Comparison of ENCODE assay signal across 15 cellular contexts in genomic region chr15:68592054-68592453, GRCh38. TPM values are rescaled to one million over a fixed set of nuclear protein-coding genes. Genes with fewer than 3 reads are reported as not detected.
"Had no signal": no experiment of that assay in that cellular context is flagged by ENCODE, and none has a peak within 500 bp of the region (broad histone marks: within the 10 kb centered on the region; RNA-seq: fewer than 3 reads in every experiment).

No MANE protein-coding gene starts in this region.

- H3K4me3 Mint-ChIP-seq: activated naive CD8-positive, alpha-beta T cell treated with anti-CD3 and anti-CD28 coated beads, Interleukin-2, amount 10 ng/mL, durations not matched to agents 7 days and 5 days; activated T-helper 1 cell treated with anti-CD3 and anti-CD28 coated beads, Interleukin-12 subunit alpha, Interleukin-12 subunit beta, Interleukin-2, Interleukin-4 antibody, amounts not matched to agents 30 ng/mL and 10 ng/mL and 1 ng/mL, durations not matched to agents 14 hours and 24 hours and 36 hours; mesothelial cell of epicardium; neural crest cell; stimulated activated memory B cell treated with anti-CD40 and anti-IgM and Interleukin-4, amounts not matched to agents 10 μg/mL and 1 μg/mL and 100 μg/mL, for 72 hours; T-cell had no signal

- H3K27ac Mint-ChIP-seq: activated naive CD8-positive, alpha-beta T cell treated with anti-CD3 and anti-CD28 coated beads, Interleukin-2, amount 10 ng/mL, durations not matched to agents 7 days and 5 days; activated T-helper 1 cell treated with anti-CD3 and anti-CD28 coated beads, Interleukin-12 subunit alpha, Interleukin-12 subunit beta, Interleukin-2, Interleukin-4 antibody, amounts not matched to agents 30 ng/mL and 10 ng/mL and 1 ng/mL, durations not matched to agents 14 hours and 24 hours and 36 hours; mesothelial cell of epicardium; stimulated activated memory B cell treated with anti-CD40 and anti-IgM and Interleukin-4, amounts not matched to agents 10 μg/mL and 1 μg/mL and 100 μg/mL, for 72 hours; T-cell had no signal

- H3K36me3 Mint-ChIP-seq: activated naive CD8-positive, alpha-beta T cell treated with anti-CD3 and anti-CD28 coated beads, Interleukin-2, amount 10 ng/mL, durations not matched to agents 7 days and 5 days; mesothelial cell of epicardium; stimulated activated memory B cell treated with anti-CD40 and anti-IgM and Interleukin-4, amounts not matched to agents 10 μg/mL and 1 μg/mL and 100 μg/mL, for 72 hours; T-cell had no signal

- H3K9me3 Mint-ChIP-seq: activated naive CD8-positive, alpha-beta T cell treated with anti-CD3 and anti-CD28 coated beads, Interleukin-2, amount 10 ng/mL, durations not matched to agents 7 days and 5 days; activated T-helper 1 cell treated with anti-CD3 and anti-CD28 coated beads, Interleukin-12 subunit alpha, Interleukin-12 subunit beta, Interleukin-2, Interleukin-4 antibody, amounts not matched to agents 30 ng/mL and 10 ng/mL and 1 ng/mL, durations not matched to agents 14 hours and 24 hours and 36 hours; mesothelial cell of epicardium; neural crest cell; stimulated activated memory B cell treated with anti-CD40 and anti-IgM and Interleukin-4, amounts not matched to agents 10 μg/mL and 1 μg/mL and 100 μg/mL, for 72 hours; T-cell had no signal

- DNase-seq: activated CD4-positive, CD25-positive, alpha-beta regulatory T cell treated with anti-CD3 and anti-CD28 coated beads, Interleukin-2, amount 50 U/mL, for 72 hours; activated naive CD8-positive, alpha-beta T cell treated with anti-CD3 and anti-CD28 coated beads, Interleukin-2, amount 10 ng/mL, durations not matched to agents 7 days and 5 days; colonic mucosa; foreskin keratinocyte; left cardiac atrium; lower lobe of right lung; T-cell; T1000; thyroid gland; uterus had no signal

- FAIRE-seq: pancreas had no signal

RNA-seq across cellular contexts. Expression of gene CORO2B, which starts 13.3 kb away (rescaled TPM):
- total RNA-seq: activated naive CD8-positive, alpha-beta T cell treated with anti-CD3 and anti-CD28 coated beads, Interleukin-2, amount 10 ng/mL, durations not matched to agents 7 days and 5 days; activated T-helper 1 cell treated with anti-CD3 and anti-CD28 coated beads, Interleukin-12 subunit alpha, Interleukin-12 subunit beta, Interleukin-2, Interleukin-4 antibody, amounts not matched to agents 30 ng/mL and 10 ng/mL and 1 ng/mL, durations not matched to agents 14 hours and 24 hours and 36 hours had no signal
